Comparison of ENCODE assay signal across 1 cellular context in genomic region chr1:209785592-209785991, GRCh38.
TF ChIP-seq lines count a peak whose summit lies in the region.

No MANE protein-coding gene starts in this region.

TF ChIP-seq in HCT116, 20 proteins besides CTCF, POLR2A, EP300 and RAD21:
- TF ChIP-seq, protein P1, sequence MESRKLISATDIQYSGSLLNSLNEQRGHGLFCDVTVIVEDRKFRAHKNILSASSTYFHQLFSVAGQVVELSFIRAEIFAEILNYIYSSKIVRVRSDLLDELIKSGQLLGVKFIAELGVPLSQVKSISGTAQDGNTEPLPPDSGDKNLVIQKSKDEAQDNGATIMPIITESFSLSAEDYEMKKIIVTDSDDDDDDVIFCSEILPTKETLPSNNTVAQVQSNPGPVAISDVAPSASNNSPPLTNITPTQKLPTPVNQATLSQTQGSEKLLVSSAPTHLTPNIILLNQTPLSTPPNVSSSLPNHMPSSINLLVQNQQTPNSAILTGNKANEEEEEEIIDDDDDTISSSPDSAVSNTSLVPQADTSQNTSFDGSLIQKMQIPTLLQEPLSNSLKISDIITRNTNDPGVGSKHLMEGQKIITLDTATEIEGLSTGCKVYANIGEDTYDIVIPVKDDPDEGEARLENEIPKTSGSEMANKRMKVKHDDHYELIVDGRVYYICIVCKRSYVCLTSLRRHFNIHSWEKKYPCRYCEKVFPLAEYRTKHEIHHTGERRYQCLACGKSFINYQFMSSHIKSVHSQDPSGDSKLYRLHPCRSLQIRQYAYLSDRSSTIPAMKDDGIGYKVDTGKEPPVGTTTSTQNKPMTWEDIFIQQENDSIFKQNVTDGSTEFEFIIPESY (IDR thresholded peaks at IDR 0.05; ENCODE audit: extremely low read depth, insufficient replicate concordance, low read length) = no peak
- TF ChIP-seq SIN3A (IDR thresholded peaks at IDR 0.05; ENCODE audit: low read depth) (no peak), SRF (IDR thresholded peaks at IDR 0.05; ENCODE audit: low read depth) (no peak), POLR2AphosphoS5 (IDR thresholded peaks at IDR 0.05; ENCODE audit: low read depth, low read length) (no peak), ZNF274 (IDR thresholded peaks at IDR 0.05; ENCODE audit: low read depth, low read length) (no peak), TCF7L2 (IDR thresholded peaks at IDR 0.05; ENCODE audit: borderline replicate concordance, extremely low read depth, insufficient read depth, insufficient read length) (no peak), FOSL1 (IDR thresholded peaks at IDR 0.05; ENCODE audit: low read depth) (no peak), ZFX (IDR thresholded peaks at IDR 0.05) (no peak), MAX (IDR thresholded peaks at IDR 0.05) (no peak), EZH2 (IDR thresholded peaks at IDR 0.05) (no peak), SP1 (IDR thresholded peaks at IDR 0.05; ENCODE audit: low read depth) (no peak)
- TF ChIP-seq, protein P2, sequence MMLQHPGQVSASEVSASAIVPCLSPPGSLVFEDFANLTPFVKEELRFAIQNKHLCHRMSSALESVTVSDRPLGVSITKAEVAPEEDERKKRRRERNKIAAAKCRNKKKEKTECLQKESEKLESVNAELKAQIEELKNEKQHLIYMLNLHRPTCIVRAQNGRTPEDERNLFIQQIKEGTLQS (IDR thresholded peaks at IDR 0.05) = no peak
TF ChIP-seq in HCT116: peak in this region for 0.
